In genomic region chr5:5422819-5423515, GRCh38 we compare ENCODE assay signal across 8 cellular contexts. TPM values are rescaled to one million over a fixed set of nuclear protein-coding genes. Genes with fewer than 3 reads are reported as not detected.
DNase-seq lines count a peak whose midpoint lies in the region; ATAC-seq and TF ChIP-seq lines count a peak whose summit lies in the region.

No MANE protein-coding gene starts in this region.

- TF ChIP-seq CTCF in RWPE2 (IDR thresholded peaks at IDR 0.05; ENCODE audit: poor library complexity, severe bottlenecking) (no peak), ovary (IDR thresholded peaks at IDR 0.05) (no peak)

- DNase-seq in left cardiac atrium, result no peak
- DNase-seq in Right ventricle myocardium superior, result no peak
- DNase-seq in RWPE2 (ENCODE audit: low spot score), result no peak
- peak; percentile 39 to 57 for DNase-seq in erythroblast (lab: John Stamatoyannopoulos, UW)
- peak in 1 of 5 donors; percentile 21 for DNase-seq in ovary
- no peak for DNase-seq in cerebellar nuclear complex (lab: John Stamatoyannopoulos, UW)
- no peak for DNase-seq in NCI-H446 (lab: John Stamatoyannopoulos, UW)

- H3K4me1 ChIP-seq in RWPE2 (ENCODE audit: insufficient read depth, poor library complexity, severe bottlenecking) (peaks cover 4% of the 10 kb centered on the region), ovary (ENCODE audit: insufficient read depth) (peaks cover 17% of the 10 kb centered on the region)

- H3K27ac ChIP-seq in RWPE2 (ENCODE audit: poor library complexity, severe bottlenecking) (peak overlapping the region; percentile 76), ovary (peak overlapping the region; percentile 99 to 100)

- H3K9me3 ChIP-seq in RWPE2 (ENCODE audit: severe bottlenecking) (no peaks in the 10 kb centered on the region), ovary (no peaks in the 10 kb centered on the region)

- H3K36me3 ChIP-seq in RWPE2 (ENCODE audit: low read depth) (peaks cover 14% of the 10 kb centered on the region; the same call in 1 of the 2 replicates), ovary (no peaks in the 10 kb centered on the region)

- H3K4me3 ChIP-seq in RWPE2 (ENCODE audit: severe bottlenecking) (peak overlapping the region; percentile 93), ovary (peak overlapping the region; percentile 75)

- intact Hi-C loops in left cardiac atrium (cut with DNase I) (no loop called here), Right ventricle myocardium superior (cut with DNase I) (no loop called here), ovary (cut with DNase I) (loop anchor here in 1 of 4 donors (5.0 kb wide), 1 partner anchor 541 kb away; no protein-coding TSS in a partner anchor)

- TF ChIP-seq EP300 in ovary (IDR thresholded peaks at IDR 0.05), result no peak

- H3K27me3 ChIP-seq in RWPE2 (ENCODE audit: insufficient read depth, poor library complexity, severe bottlenecking), result no peaks in the 10 kb centered on the region
- H3K27me3 ChIP-seq in ovary, result no peaks in the 10 kb centered on the region

- TF ChIP-seq POLR2A in erythroblast (IDR thresholded peaks at IDR 0.05; ENCODE audit: low read length) (no peak), ovary (IDR thresholded peaks at IDR 0.05) (no peak)

- ATAC-seq in left cardiac atrium, result peak; percentile 6 to 19
- ATAC-seq in Right ventricle myocardium superior (ENCODE audit: poor library complexity), result no peak
- ATAC-seq in HG02885 (IDR thresholded peaks at IDR 0.05; ENCODE audit: poor library complexity, unreplicated experiment), result peak; percentile 19
- ATAC-seq in RWPE2 (ENCODE audit: low read depth), result peak; percentile 11

- WGBS in ovary, 3 donors, result 0% methylated on average over 31 to 58 of the region's 58 CpGs

RNA-seq across cellular contexts. Expression of gene ICE1, which starts 0.5 kb away (rescaled TPM):
- total RNA-seq in left cardiac atrium, result 10 to 100 TPM; 15.7 to 19.5 TPM
- total RNA-seq in Right ventricle myocardium superior, result 16.8 TPM
- 10 to 100 TPM; 22.7 to 38.0 (median 30.7) TPM for total RNA-seq in ovary
- 10 to 100 TPM; 10.7 to 18.6 TPM for polyA plus RNA-seq in ovary

Comparison
In these comparisons a context has a peak if more than half of its experiments do, and no peak if none do; other contexts are left out.
1. DNase-seq: peak in erythroblast (2 of 2); none in left cardiac atrium (single experiment), Right ventricle myocardium superior (single experiment), RWPE2 (single experiment), cerebellar nuclear complex (0 of 2) and NCI-H446 (0 of 2).